In the genomic region with DNA sequence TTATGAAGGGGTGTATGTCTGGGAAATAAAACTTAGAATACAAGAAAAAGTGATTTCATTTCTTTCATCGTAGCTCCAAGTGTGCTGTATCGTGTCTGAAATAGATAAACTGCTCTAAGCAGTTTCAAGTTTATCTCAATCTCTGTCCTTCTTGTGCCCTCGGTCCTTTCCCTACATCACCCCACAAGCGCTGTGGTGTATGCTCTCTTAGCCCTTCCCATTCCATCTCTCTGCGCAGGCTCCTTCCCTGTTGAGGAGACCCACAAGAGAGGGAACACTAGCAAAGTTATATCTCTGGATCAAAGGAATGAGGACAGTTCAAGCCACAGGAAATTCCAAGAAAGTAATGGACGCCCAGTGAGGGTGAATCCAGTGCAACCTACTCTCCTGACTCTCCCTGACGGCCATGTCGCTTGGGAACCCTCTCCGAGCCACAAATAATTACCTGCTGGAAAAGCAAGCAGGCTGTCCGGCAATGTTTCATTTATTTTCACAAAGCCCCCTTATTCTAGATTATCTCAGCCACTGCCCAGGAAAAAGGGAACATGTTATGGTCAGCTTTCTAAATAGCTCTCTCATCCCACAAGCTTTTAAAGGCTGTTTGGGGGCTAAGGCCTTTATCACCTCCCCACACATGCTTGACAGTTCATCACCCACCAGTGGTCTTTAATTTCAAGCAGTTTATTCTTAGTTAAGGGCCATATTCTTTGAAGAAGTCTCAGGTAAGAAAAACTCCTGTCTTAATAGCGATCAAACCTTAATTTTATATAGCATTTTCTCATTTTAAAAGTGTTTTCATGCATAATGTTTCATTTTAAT, we compare ENCODE assay signal across 1 cellular context.
TF ChIP-seq lines count a peak whose summit lies in the region.

No MANE protein-coding gene starts in this region.

TF ChIP-seq in SK-N-SH, 30 proteins besides CTCF, POLR2A, EP300 and RAD21 (continued from another document):
- TF ChIP-seq ELF1 (IDR thresholded peaks at IDR 0.05) (no peak), NFIC (IDR thresholded peaks at IDR 0.05; ENCODE audit: borderline replicate concordance) (no peak), SIN3A (IDR thresholded peaks at IDR 0.05; ENCODE audit: borderline replicate concordance, low read depth, low read length) (no peak), RXRA (IDR thresholded peaks at IDR 0.05; ENCODE audit: borderline replicate concordance, low read depth) (no peak), CHD2 (IDR thresholded peaks at IDR 0.05; ENCODE audit: low read length, partially characterized antibody) (no peak), EZH2phosphoT487 (IDR thresholded peaks at IDR 0.05; ENCODE audit: borderline replicate concordance, low read depth) (no peak), YY1 (IDR thresholded peaks at IDR 0.05; ENCODE audit: low read depth) (no peak), RFX5 (IDR thresholded peaks at IDR 0.05; ENCODE audit: low read length) (no peak), FOSL2 (IDR thresholded peaks at IDR 0.05; ENCODE audit: borderline replicate concordance, low read depth) (no peak), JUND (IDR thresholded peaks at IDR 0.05) (no peak), SMC3 (IDR thresholded peaks at IDR 0.05; ENCODE audit: low read depth, low read length) (no peak)
- TF ChIP-seq, protein P1, sequence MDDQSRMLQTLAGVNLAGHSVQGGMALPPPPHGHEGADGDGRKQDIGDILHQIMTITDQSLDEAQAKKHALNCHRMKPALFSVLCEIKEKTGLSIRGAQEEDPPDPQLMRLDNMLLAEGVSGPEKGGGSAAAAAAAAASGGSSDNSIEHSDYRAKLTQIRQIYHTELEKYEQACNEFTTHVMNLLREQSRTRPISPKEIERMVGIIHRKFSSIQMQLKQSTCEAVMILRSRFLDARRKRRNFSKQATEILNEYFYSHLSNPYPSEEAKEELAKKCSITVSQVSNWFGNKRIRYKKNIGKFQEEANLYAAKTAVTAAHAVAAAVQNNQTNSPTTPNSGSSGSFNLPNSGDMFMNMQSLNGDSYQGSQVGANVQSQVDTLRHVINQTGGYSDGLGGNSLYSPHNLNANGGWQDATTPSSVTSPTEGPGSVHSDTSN (IDR thresholded peaks at IDR 0.05), result no peak
- TF ChIP-seq, protein P2, sequence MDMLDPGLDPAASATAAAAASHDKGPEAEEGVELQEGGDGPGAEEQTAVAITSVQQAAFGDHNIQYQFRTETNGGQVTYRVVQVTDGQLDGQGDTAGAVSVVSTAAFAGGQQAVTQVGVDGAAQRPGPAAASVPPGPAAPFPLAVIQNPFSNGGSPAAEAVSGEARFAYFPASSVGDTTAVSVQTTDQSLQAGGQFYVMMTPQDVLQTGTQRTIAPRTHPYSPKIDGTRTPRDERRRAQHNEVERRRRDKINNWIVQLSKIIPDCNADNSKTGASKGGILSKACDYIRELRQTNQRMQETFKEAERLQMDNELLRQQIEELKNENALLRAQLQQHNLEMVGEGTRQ (IDR thresholded peaks at IDR 0.05; ENCODE audit: borderline replicate concordance, low read depth, low read length), result no peak
- TF ChIP-seq, protein P3, sequence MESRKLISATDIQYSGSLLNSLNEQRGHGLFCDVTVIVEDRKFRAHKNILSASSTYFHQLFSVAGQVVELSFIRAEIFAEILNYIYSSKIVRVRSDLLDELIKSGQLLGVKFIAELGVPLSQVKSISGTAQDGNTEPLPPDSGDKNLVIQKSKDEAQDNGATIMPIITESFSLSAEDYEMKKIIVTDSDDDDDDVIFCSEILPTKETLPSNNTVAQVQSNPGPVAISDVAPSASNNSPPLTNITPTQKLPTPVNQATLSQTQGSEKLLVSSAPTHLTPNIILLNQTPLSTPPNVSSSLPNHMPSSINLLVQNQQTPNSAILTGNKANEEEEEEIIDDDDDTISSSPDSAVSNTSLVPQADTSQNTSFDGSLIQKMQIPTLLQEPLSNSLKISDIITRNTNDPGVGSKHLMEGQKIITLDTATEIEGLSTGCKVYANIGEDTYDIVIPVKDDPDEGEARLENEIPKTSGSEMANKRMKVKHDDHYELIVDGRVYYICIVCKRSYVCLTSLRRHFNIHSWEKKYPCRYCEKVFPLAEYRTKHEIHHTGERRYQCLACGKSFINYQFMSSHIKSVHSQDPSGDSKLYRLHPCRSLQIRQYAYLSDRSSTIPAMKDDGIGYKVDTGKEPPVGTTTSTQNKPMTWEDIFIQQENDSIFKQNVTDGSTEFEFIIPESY (IDR thresholded peaks at IDR 0.05; ENCODE audit: borderline replicate concordance, low read depth), result no peak
- TF ChIP-seq, protein P4, sequence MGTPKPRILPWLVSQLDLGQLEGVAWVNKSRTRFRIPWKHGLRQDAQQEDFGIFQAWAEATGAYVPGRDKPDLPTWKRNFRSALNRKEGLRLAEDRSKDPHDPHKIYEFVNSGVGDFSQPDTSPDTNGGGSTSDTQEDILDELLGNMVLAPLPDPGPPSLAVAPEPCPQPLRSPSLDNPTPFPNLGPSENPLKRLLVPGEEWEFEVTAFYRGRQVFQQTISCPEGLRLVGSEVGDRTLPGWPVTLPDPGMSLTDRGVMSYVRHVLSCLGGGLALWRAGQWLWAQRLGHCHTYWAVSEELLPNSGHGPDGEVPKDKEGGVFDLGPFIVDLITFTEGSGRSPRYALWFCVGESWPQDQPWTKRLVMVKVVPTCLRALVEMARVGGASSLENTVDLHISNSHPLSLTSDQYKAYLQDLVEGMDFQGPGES (IDR thresholded peaks at IDR 0.05; ENCODE audit: low read depth, low read length), result no peak
